Comparison of ENCODE assay signal across 8 cellular contexts in the genomic region with DNA sequence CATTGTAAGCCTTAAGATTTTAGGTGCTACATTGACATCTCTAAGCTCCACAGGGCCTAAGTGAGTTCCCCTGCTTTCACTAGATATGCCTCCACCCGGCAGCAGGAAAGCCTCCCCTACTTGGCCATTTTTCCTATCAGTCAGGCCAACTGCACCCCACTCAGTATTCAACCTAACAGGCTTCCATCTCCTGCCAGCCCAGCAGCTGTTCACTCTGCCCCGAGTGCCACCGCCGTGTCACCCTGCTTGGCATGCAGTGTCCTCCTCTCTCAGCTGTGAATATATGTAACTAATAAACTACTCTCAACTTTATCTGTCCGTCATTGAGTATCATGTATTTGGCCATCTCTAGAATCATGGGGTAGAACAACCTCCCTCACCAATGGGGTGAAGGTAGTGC. TPM values are rescaled to one million over a fixed set of nuclear protein-coding genes. Genes with fewer than 3 reads are reported as not detected.
"Had no signal": no experiment of that assay in that cellular context is flagged by ENCODE, and none has a peak within 500 bp of the region (broad histone marks: within the 10 kb centered on the region; RNA-seq: fewer than 3 reads in every experiment).

No MANE protein-coding gene starts in this region.

- H3K36me3 Mint-ChIP-seq: IgD-negative memory B cell had no signal

- H3K9me3 Mint-ChIP-seq: H9, IgD-negative memory B cell had no signal

- ATAC-seq: HepG2 had no signal

- H3K27ac Mint-ChIP-seq: H9, IgD-negative memory B cell had no signal

- DNase-seq: GM23248, H9, HCEC 1CT, KBM-7 had no signal

RNA-seq across cellular contexts. Expression of a gene that starts 9.0 kb away (rescaled TPM):
- total RNA-seq: GM23248, H1, H9, HepG2, HT-29 had no signal
- polyA plus RNA-seq: GM23248, H1, HepG2, IgD-negative memory B cell had no signal
